In genomic region chr4:7469023-7469422, GRCh38 we compare ENCODE assay signal across 35 cellular contexts. TPM values are rescaled to one million over a fixed set of nuclear protein-coding genes. Genes with fewer than 3 reads are reported as not detected.
"Had no signal": no experiment of that assay in that cellular context is flagged by ENCODE, and none has a peak within 500 bp of the region (broad histone marks: within the 10 kb centered on the region; RNA-seq: fewer than 3 reads in every experiment).

No MANE protein-coding gene starts in this region.

- H3K36me3 ChIP-seq: ovary, spleen, suprapubic skin, tibial artery, transverse colon, upper lobe of right lung, uterus had no signal

- H3K9me3 Mint-ChIP-seq: natural killer cell treated with Interleukin-12 subunit alpha and Interleukin-12 subunit beta and Interleukin-15 and Interleukin-18, amount 100 ng/mL, for 72 hours; neural crest cell; type B pancreatic cell had no signal

- H3K4me3 Mint-ChIP-seq: naive thymus-derived CD8-positive, alpha-beta T cell; natural killer cell treated with Interleukin-12 subunit alpha and Interleukin-12 subunit beta and Interleukin-15 and Interleukin-18, amount 100 ng/mL, for 72 hours; nephron progenitor cell; neural crest cell; stimulated activated memory B cell treated with anti-CD40 and anti-IgM and Interleukin-4, amounts not matched to agents 10 μg/mL and 1 μg/mL and 100 μg/mL, for 72 hours; stimulated activated naive CD8-positive, alpha-beta T cell treated with anti-CD3 and anti-CD28 coated beads, Interleukin-15, amount 100 ng/mL, for 72 hours; type B pancreatic cell had no signal

- ATAC-seq: naive thymus-derived CD8-positive, alpha-beta T cell; natural killer cell treated with Interleukin-12 subunit alpha and Interleukin-12 subunit beta and Interleukin-15 and Interleukin-18, amount 100 ng/mL, for 72 hours; psoas muscle; right cardiac atrium; sciatic nerve; stimulated activated memory B cell treated with anti-CD40 and anti-IgM and Interleukin-4, amounts not matched to agents 10 μg/mL and 1 μg/mL and 100 μg/mL, for 72 hours; stimulated activated naive CD8-positive, alpha-beta T cell treated with anti-CD3 and anti-CD28 coated beads, Interleukin-15, amount 100 ng/mL, for 72 hours; stimulated activated naive CD8-positive, alpha-beta T cell treated with anti-CD3 and anti-CD28 coated beads, Interleukin-15, Interleukin-2, amounts not matched to agents 100 U/mL and 50 U/mL, for 24 hours; upper lobe of right lung had no signal

- H3K4me3 ChIP-seq: ovary, psoas muscle, skin epidermis, smooth muscle cell, spleen, suprapubic skin, testis, tibial artery, transverse colon, upper lobe of right lung, uterus had no signal

- H3K9me3 ChIP-seq: ovary, psoas muscle, suprapubic skin, testis, upper lobe of right lung, uterus had no signal

- H3K27ac Mint-ChIP-seq: naive thymus-derived CD8-positive, alpha-beta T cell; natural killer cell treated with Interleukin-12 subunit alpha and Interleukin-12 subunit beta and Interleukin-15 and Interleukin-18, amount 100 ng/mL, for 72 hours; nephron progenitor cell; progenitor cell of endocrine pancreas; stimulated activated memory B cell treated with anti-CD40 and anti-IgM and Interleukin-4, amounts not matched to agents 10 μg/mL and 1 μg/mL and 100 μg/mL, for 72 hours; stimulated activated naive CD8-positive, alpha-beta T cell treated with anti-CD3 and anti-CD28 coated beads, Interleukin-15, amount 100 ng/mL, for 72 hours; type B pancreatic cell had no signal

- DNase-seq: naive thymus-derived CD8-positive, alpha-beta T cell; nephron progenitor cell; occipital lobe; ovary; posterior cingulate gyrus; psoas muscle; right cardiac atrium; spleen; stimulated activated CD4-positive, alpha-beta T cell treated with anti-CD3 and anti-CD28 coated beads, Interleukin-12 subunit alpha, Interleukin-12 subunit beta, amount 100 ng/mL, for 4 hours; stimulated activated CD4-positive, alpha-beta T cell treated with anti-CD3 and anti-CD28 coated beads, Interleukin-1b, Interleukin-23, amount 100 ng/mL, for 48 hours; stimulated activated CD4-positive, alpha-beta T cell treated with anti-CD3 and anti-CD28 coated beads, Interleukin-4, amount 100 ng/mL, for 1 hour; stimulated activated CD4-positive, alpha-beta T cell treated with anti-CD3 and anti-CD28 coated beads, Interleukin-4, amount 100 ng/mL, for 4 hours; stimulated activated CD8-positive, alpha-beta memory T cell treated with anti-CD3 and anti-CD28 coated beads, Interleukin-4, amount 100 ng/mL, for 48 hours; stimulated activated naive CD4-positive, alpha-beta T cell; stimulated activated naive CD8-positive, alpha-beta T cell treated with anti-CD3 and anti-CD28 coated beads, Interleukin-15, amount 100 ng/mL, for 72 hours; stimulated activated naive CD8-positive, alpha-beta T cell treated with anti-CD3 and anti-CD28 coated beads, Interleukin-15, Interleukin-2, amounts not matched to agents 100 U/mL and 50 U/mL, for 24 hours; substantia nigra; testis; tibial artery; transverse colon; upper lobe of right lung; uterus had no signal

- H3K4me1 ChIP-seq: parathyroid adenoma, psoas muscle, spleen, suprapubic skin, testis, tibial artery, transverse colon, upper lobe of right lung, uterus had no signal

- H3K4me2 ChIP-seq: smooth muscle cell had no signal

- H3K27ac ChIP-seq: ovary, parathyroid adenoma, psoas muscle, skin epidermis, spleen, suprapubic skin, testis, tibial artery, transverse colon, upper lobe of right lung, uterus had no signal

- H3K27me3 ChIP-seq: ovary, testis, transverse colon, upper lobe of right lung, uterus had no signal

- H3K36me3 Mint-ChIP-seq: naive thymus-derived CD8-positive, alpha-beta T cell; natural killer cell treated with Interleukin-12 subunit alpha and Interleukin-12 subunit beta and Interleukin-15 and Interleukin-18, amount 100 ng/mL, for 72 hours; stimulated activated memory B cell treated with anti-CD40 and anti-IgM and Interleukin-4, amounts not matched to agents 10 μg/mL and 1 μg/mL and 100 μg/mL, for 72 hours; type B pancreatic cell had no signal

- H3K79me2 ChIP-seq: parathyroid adenoma had no signal

- H3K4me1 Mint-ChIP-seq: stimulated activated memory B cell treated with anti-CD40 and anti-IgM and Interleukin-4, amounts not matched to agents 10 μg/mL and 1 μg/mL and 100 μg/mL, for 72 hours; stimulated activated naive CD8-positive, alpha-beta T cell treated with anti-CD3 and anti-CD28 coated beads, Interleukin-15, amount 100 ng/mL, for 72 hours had no signal

- H3K9ac ChIP-seq: parathyroid adenoma had no signal

- H2AFZ ChIP-seq: parathyroid adenoma had no signal

RNA-seq across cellular contexts. Expression of gene PSAPL1, which starts 34.3 kb away (rescaled TPM):
- total RNA-seq: naive thymus-derived CD8-positive, alpha-beta T cell; natural killer cell treated with Interleukin-12 subunit alpha and Interleukin-12 subunit beta and Interleukin-15 and Interleukin-18, amount 100 ng/mL, for 72 hours; neural crest cell; occipital lobe; osteoblast; psoas muscle; renal cortical epithelial cell; right cardiac atrium; smooth muscle cell; spleen; transverse colon; uterus had no signal
- polyA plus RNA-seq: naive thymus-derived CD8-positive, alpha-beta T cell; ovary; psoas muscle; right cardiac atrium; smooth muscle cell; spleen; urinary bladder had no signal
